ENCODE assay signal across 9 cellular contexts in genomic region chr12:122422769-122423257, GRCh38. TPM values are rescaled to one million over a fixed set of nuclear protein-coding genes. Genes with fewer than 3 reads are reported as not detected.
DNase-seq lines count a peak whose midpoint lies in the region; ATAC-seq, FAIRE-seq and TF ChIP-seq lines count a peak whose summit lies in the region.
"Had no signal": no experiment of that assay in that cellular context is flagged by ENCODE, and none has a peak within 500 bp of the region (broad histone marks: within the 10 kb centered on the region; RNA-seq: fewer than 3 reads in every experiment).

No MANE protein-coding gene starts in this region.

- H3K79me2 ChIP-seq in Karpas-422 (ENCODE audit: low read length) (no peaks in the 10 kb centered on the region), H1 (ENCODE audit: control insufficient read depth in 1 of 2, insufficient read depth in 2 of 2, low read length in 2 of 2) (peaks cover 0 to 4% of the 10 kb centered on the region in 2 experiments; a peak in 1 of 4 replicates)

- peak overlapping the region; percentile 49 for H3K4me3 ChIP-seq in Karpas-422 (ENCODE audit: low read length)
- peak overlapping the region; percentile 67 to 73 (median 71) for H3K4me3 ChIP-seq in H1 (ENCODE audit: extremely low read depth in 1 of 4, insufficient read depth in 2 of 4, low read depth in 3 of 4, low read length in 4 of 4)
- peak overlapping the region; percentile 70 to 83 for H3K4me3 ChIP-seq in muscle layer of duodenum (ENCODE audit: low read depth in 1 of 2, low read length in 2 of 2)
- H3K4me3 ChIP-seq in subcutaneous abdominal adipose tissue (ENCODE audit: low read depth in 1 of 5, low read length in 5 of 5), result peak overlapping the region; percentile 64 to 81 (median 68)

- peak overlapping the region; percentile 91 for H3K18ac ChIP-seq in H1 (ENCODE audit: extremely low read depth, low read length)

- H4K91ac ChIP-seq in H1 (replicated peaks; ENCODE audit: insufficient read length, low read length), result peak overlapping the region; percentile 83

- H3K4me2 ChIP-seq in Karpas-422 (ENCODE audit: low read depth, low read length, poor library complexity, severe bottlenecking) (peak overlapping the region; percentile 89), H1 (ENCODE audit: insufficient read depth in 1 of 2, low read depth in 2 of 2, low read length in 2 of 2) (peak overlapping the region; percentile 89 to 96)

- peak overlapping the region; percentile 33 for H2BK120ac ChIP-seq in H1 (replicated peaks; ENCODE audit: low read depth, low read length)

- H2BK12ac ChIP-seq in H1 (ENCODE audit: low read depth, low read length), result no peak overlapping the region

- peak; percentile 12 for DNase-seq in NCI-H1694 treated with DMSO at 0.1 percent for 48 hours (lab: John Stamatoyannopoulos, UW)
- no peak for DNase-seq in NCI-H1694 (lab: John Stamatoyannopoulos, UW)
- DNase-seq in Karpas-422, result peak; percentile 66
- peak; percentile 65 for DNase-seq in activated CD4-positive, alpha-beta T cell treated with anti-CD3 and anti-CD28 coated beads for 48 hours
- DNase-seq in H1 (ENCODE audit: low read depth in 1 of 2, low spot score in 2 of 2), result peak in 1 of 2 experiments; percentile 65

- CTCF ChIA-PET in H1 (lab: Charles Lee; ENCODE audit: partially characterized antibody), result interaction anchor here (1.1 to 4.0 kb wide), 6 partner anchors 9 to 64 kb away, joined by 3 to 22 read pairs (median 5); no protein-coding TSS in a partner anchor

- H3K27me3 ChIP-seq in Karpas-422 (ENCODE audit: low read length) (no peaks in the 10 kb centered on the region), H1 (replicated peaks in 1 of 4; ENCODE audit: control insufficient read depth in 3 of 4, extremely low read depth in 1 of 4, insufficient read depth in 3 of 4, low read length in 3 of 4) (no peaks in the 10 kb centered on the region), muscle layer of duodenum (ENCODE audit: low read depth, low read length) (no peaks in the 10 kb centered on the region), subcutaneous abdominal adipose tissue (ENCODE audit: control insufficient read depth in 5 of 5, insufficient read depth in 4 of 5, low read length in 5 of 5) (no peaks in the 10 kb centered on the region)

- no peak overlapping the region for H3K27ac ChIP-seq in Karpas-422 (ENCODE audit: low read length)
- peak overlapping the region; percentile 41; the same call in 1 of the 2 replicates for H3K27ac ChIP-seq in H1 (ENCODE audit: low read depth, low read length)
- H3K27ac ChIP-seq in muscle layer of duodenum (ENCODE audit: low read length), result peak overlapping the region; percentile 83
- H3K27ac ChIP-seq in subcutaneous abdominal adipose tissue (ENCODE audit: low read depth, low read length), result peak overlapping the region; percentile 75

- H3K9ac ChIP-seq in Karpas-422 (ENCODE audit: low read length) (peak overlapping the region; percentile 55), H1 (replicated peaks in 1 of 4; ENCODE audit: extremely low read depth in 1 of 4, low read depth in 3 of 4, low read length in 3 of 4) (peak overlapping the region; percentile 55 to 90 (median 84)), subcutaneous abdominal adipose tissue (ENCODE audit: low read length in 5 of 5) (peak overlapping the region; percentile 44 to 87 (median 73))

- H4K8ac ChIP-seq in H1 (ENCODE audit: extremely low read depth, insufficient read depth, low read length), result peak overlapping the region; percentile 96; the same call in 1 of the 2 replicates

- H4K20me1 ChIP-seq in Karpas-422 (ENCODE audit: insufficient read depth, low read depth, low read length) (no peaks in the 10 kb centered on the region), H1 (replicated peaks in 1 of 2; ENCODE audit: control insufficient read depth in 1 of 2, insufficient read depth in 2 of 2, low read length in 2 of 2) (no peaks in the 10 kb centered on the region)

- H3K9me2 ChIP-seq in Karpas-422 (replicated peaks; ENCODE audit: insufficient read depth, low read length), result no peaks in the 10 kb centered on the region

- H2AFZ ChIP-seq in Karpas-422 (ENCODE audit: low read length), result peak overlapping the region; percentile 90
- H2AFZ ChIP-seq in H1 (ENCODE audit: low read length), result peak overlapping the region; percentile 83

- POLR2A ChIA-PET in H1 (lab: Charles Lee; ENCODE audit: partially characterized antibody), result interaction anchor here (1.0 to 2.9 kb wide), 10 partner anchors 14 to 104 kb away, joined by 3 to 10 read pairs (median 4); partner anchors contain the start of genes KNTC1, RSRC2 and ZCCHC8

- no peak for TF ChIP-seq EP300 in H1 (IDR thresholded peaks at IDR 0.05; ENCODE audit: borderline replicate concordance in 1 of 2, low read depth in 2 of 2, low read length in 2 of 2)

- H2BK20ac ChIP-seq in H1 (ENCODE audit: low read length), result no peak overlapping the region

- 0 out of 2 replicates have a peak overlapping the region, but pooled peaks have one; percentile 18 for H2BK15ac ChIP-seq in H1 (ENCODE audit: low read length)

- TF ChIP-seq RAD21 in H1 (IDR thresholded peaks at IDR 0.05 in 1 of 2, conservative IDR thresholded peaks at IDR 0.05 in 1 of 2; ENCODE audit: low read depth in 2 of 2, low read length in 2 of 2), result no peak

- FAIRE-seq in H1 (lab: Jason Lieb, UNC), result no peak
- FAIRE-seq: G401.6 had no signal

- H3K4me1 ChIP-seq in Karpas-422 (ENCODE audit: low read length), result peaks cover 30% of the 10 kb centered on the region
- H3K4me1 ChIP-seq in H1 (replicated peaks in 1 of 4; ENCODE audit: control insufficient read depth in 3 of 4, insufficient read depth in 4 of 4, low read length in 3 of 4), result peaks cover 0 to 10% (median 4%) of the 10 kb centered on the region in 4 experiments; a peak in 3 of 7 replicates
- H3K4me1 ChIP-seq in muscle layer of duodenum (ENCODE audit: control insufficient read depth in 1 of 2, insufficient read depth in 2 of 2, low read length in 2 of 2), result peaks cover 5 to 33% of the 10 kb centered on the region in 2 donors
- H3K4me1 ChIP-seq in subcutaneous abdominal adipose tissue (ENCODE audit: control insufficient read depth in 5 of 5, insufficient read depth in 5 of 5, low read length in 5 of 5), result peaks cover 4 to 29% (median 25%) of the 10 kb centered on the region in 5 donors

- no peak for TF ChIP-seq CTCF in H1 (IDR thresholded peaks at IDR 0.05; ENCODE audit: control extremely low read depth in 1 of 3, insufficient read depth in 1 of 3, low read depth in 1 of 3, low read length in 3 of 3)

- no peaks in the 10 kb centered on the region for H3K79me1 ChIP-seq in H1 (ENCODE audit: low read depth, low read length)

- no peaks in the 10 kb centered on the region for H3K9me3 ChIP-seq in Karpas-422 (ENCODE audit: low read length)
- H3K9me3 ChIP-seq in H1 (ENCODE audit: insufficient read depth in 2 of 2, low read depth in 1 of 2, low read length in 1 of 2), result no peaks in the 10 kb centered on the region
- no peaks in the 10 kb centered on the region for H3K9me3 ChIP-seq in muscle layer of duodenum (ENCODE audit: control insufficient read depth in 1 of 2, low read length in 2 of 2)
- H3K9me3 ChIP-seq in subcutaneous abdominal adipose tissue (ENCODE audit: control insufficient read depth in 5 of 5, low read length in 5 of 5), result no peaks in the 10 kb centered on the region

- no peak overlapping the region for H3K14ac ChIP-seq in H1 (ENCODE audit: insufficient read length)

- peaks cover 9% of the 10 kb centered on the region for H3K23me2 ChIP-seq in H1 (ENCODE audit: low read depth, low read length)

- H3K36me3 ChIP-seq in Karpas-422 (ENCODE audit: insufficient read depth, low read length), result no peaks in the 10 kb centered on the region
- H3K36me3 ChIP-seq in H1 (ENCODE audit: control insufficient read depth in 2 of 4, insufficient read depth in 4 of 4, low read length in 3 of 4), result no peaks in the 10 kb centered on the region
- H3K36me3 ChIP-seq in muscle layer of duodenum (ENCODE audit: control insufficient read depth in 1 of 2, insufficient read depth in 2 of 2, low read length in 2 of 2), result peaks cover 0 to 8% of the 10 kb centered on the region in 2 donors
- no peaks in the 10 kb centered on the region for H3K36me3 ChIP-seq in subcutaneous abdominal adipose tissue (ENCODE audit: control insufficient read depth in 5 of 5, insufficient read depth in 5 of 5, low read length in 5 of 5)

- H3K56ac ChIP-seq in H1 (replicated peaks; ENCODE audit: insufficient read length, low read depth, low read length), result no peak overlapping the region

- no peak for ATAC-seq in GM21381 (IDR thresholded peaks at IDR 0.05; ENCODE audit: unreplicated experiment)

- peak in 1 of 2 experiments; percentile 9; a peak in 1 of 3 replicates for TF ChIP-seq POLR2A in H1 (IDR thresholded peaks at IDR 0.05; ENCODE audit: control extremely low read depth in 1 of 2, low read depth in 2 of 2, low read length in 2 of 2)

- H2BK5ac ChIP-seq in H1 (ENCODE audit: low read depth, low read length), result no peak overlapping the region

- no peak overlapping the region for H3K23ac ChIP-seq in H1 (ENCODE audit: insufficient read length)

- H3K4ac ChIP-seq in H1 (replicated peaks; ENCODE audit: insufficient read length, low read depth, low read length), result no peak overlapping the region

- no peak overlapping the region for H2AK5ac ChIP-seq in H1 (ENCODE audit: low read depth, low read length)

- 1% methylated on average over 8 of the region's 32 CpGs; no CpG with 5 or more reads in 1 of the 2 experiments for WGBS in H1 (ENCODE audit: extremely low coverage in 1 of 2, insufficient coverage in 1 of 2, insufficient read length in 1 of 2, insufficient replicate concordance in 2 of 2, low coverage in 1 of 2, low lambda C conversion rate in 2 of 2, missing lambda C conversion rate in 1 of 2), 2 experiments

- H4K5ac ChIP-seq in H1 (ENCODE audit: insufficient read length, low read depth, low read length), result peak overlapping the region; percentile 34

TF ChIP-seq in H1, 55 proteins besides CTCF, POLR2A, EP300 and RAD21 (continues in another document):
- TF ChIP-seq SUZ12 (IDR thresholded peaks at IDR 0.05; ENCODE audit: low read length), result 0 out of 2 replicates have a peak, but pooled peaks have one; percentile 29
- TF ChIP-seq POU5F1 (IDR thresholded peaks at IDR 0.05; ENCODE audit: low read depth, low read length), result no peak

RNA-seq across cellular contexts. Expression of gene CLIP1, which starts 0.3 kb away (rescaled TPM):
- 16.0 and 18.0 TPM in 2 replicates for total RNA-seq in Karpas-422 (2014; rRNA removed; shearing (Covaris generic); ENCODE audit: low replicate concordance)
- total RNA-seq in H1 (2021; fragmentation: NEBNext Ultra II Directional; extraction: Animal tissue kit (Norgen Biotek cat#: 25700)), result 26.6 and 27.6 TPM in 2 replicates
- 13.5 and 19.0 TPM in 2 replicates for polyA plus RNA-seq in H1 (2011; rRNA removed)
- polyA plus RNA-seq in H1 (2011; cell fraction: cytosol; rRNA removed), result 15.2 TPM
- 46.3 TPM for polyA plus RNA-seq in H1 (2011; cell fraction: nucleus; rRNA removed)
- polyA plus RNA-seq in H1 (2012, experiment 1 of 2), result 14.4 to 23.7 TPM (median 15.8 TPM) in 4 replicates
- polyA plus RNA-seq in H1 (2012, experiment 2 of 2), result 0.68 TPM
- polyA plus RNA-seq in H1 (2013, experiment 1 of 2), result 20.9 TPM
- polyA plus RNA-seq in H1 (2013, experiment 2 of 2), result 21.3 TPM
- polyA minus RNA-seq in H1 (2011; rRNA and poly(A)+ RNA removed), result 37.4 and 51.1 TPM in 2 replicates
- polyA minus RNA-seq in H1 (2011; cell fraction: cytosol; rRNA and poly(A)+ RNA removed), result 18.9 TPM
- 39.8 TPM for polyA minus RNA-seq in H1 (2011; cell fraction: nucleus; rRNA and poly(A)+ RNA removed)
